22 cellular contexts compared by ENCODE assay signal in the genomic region with DNA sequence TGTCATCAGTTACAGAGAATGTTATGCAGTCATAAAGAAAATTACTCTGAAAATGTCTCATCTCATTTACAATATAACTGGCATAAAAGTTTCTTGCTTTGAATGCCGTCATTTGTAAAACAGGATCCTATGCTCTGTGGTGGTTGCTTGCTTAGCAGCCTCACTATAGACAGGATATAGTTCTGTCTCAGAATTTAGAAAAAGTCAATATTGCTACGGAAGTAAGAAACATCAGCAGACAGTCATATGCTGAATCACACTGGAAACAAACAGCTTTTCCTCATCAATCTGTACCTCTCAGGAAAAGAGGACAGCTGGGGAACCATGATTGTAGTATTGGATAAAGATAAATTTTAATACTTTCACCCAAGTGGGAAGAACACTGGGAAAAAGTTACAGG.
A peak's percentile ranks its signal among the peaks of the same experiment; 100 is the strongest.
DNase-seq lines count a peak whose midpoint lies in the region; ATAC-seq, FAIRE-seq and TF ChIP-seq lines count a peak whose summit lies in the region.
"Had no signal": no experiment of that assay in that cellular context is flagged by ENCODE, and none has a peak within 500 bp of the region (broad histone marks: within the 10 kb centered on the region; RNA-seq: fewer than 3 reads in every experiment).

No MANE protein-coding gene starts in this region.

- no TSS peak for BruUV-seq in Panc1 (replicated peaks; lab: Mats Ljungman, UMichigan)

- no peaks in the 10 kb centered on the region for H3K9me3 Mint-ChIP-seq in stimulated activated effector memory CD8-positive, alpha-beta T cell treated with anti-CD3 and anti-CD28 coated beads, Interleukin-12 subunit alpha, Interleukin-12 subunit beta, amount 100 ng/mL, for 72 hours
- H3K9me3 Mint-ChIP-seq: CD8-positive, alpha-beta memory T cell; type B pancreatic cell had no signal

- H3K36me3 ChIP-seq in Panc1 (ENCODE audit: control insufficient read depth, insufficient read depth, low read length) = no peaks in the 10 kb centered on the region
- H3K36me3 ChIP-seq in bronchial epithelial cell (ENCODE audit: control insufficient read depth, insufficient read depth, low read length) = peaks cover 4% of the 10 kb centered on the region
- no peaks in the 10 kb centered on the region for H3K36me3 ChIP-seq in H7 (replicated peaks; ENCODE audit: control insufficient read depth, insufficient read depth, low read length)
- H3K36me3 ChIP-seq: breast epithelium, MG63 had no signal

- H3K27ac Mint-ChIP-seq in stimulated activated effector memory CD8-positive, alpha-beta T cell treated with anti-CD3 and anti-CD28 coated beads, Interleukin-12 subunit alpha, Interleukin-12 subunit beta, amount 100 ng/mL, for 72 hours = no peak overlapping the region
- H3K27ac Mint-ChIP-seq: activated CD8-positive, alpha-beta memory T cell treated with anti-CD3 and anti-CD28 coated beads, Interleukin-2, amount 10 ng/mL, durations not matched to agents 7 days and 5 days; type B pancreatic cell had no signal

- in situ Hi-C loops in Panc1 (cut with HindIII; ENCODE audit: low pct_unique_long_range_greater_than_20kb, low sequenced_read_pairs) = no loop called here

- TF ChIP-seq CTCF in Panc1 (IDR thresholded peaks at IDR 0.05) = no peak
- TF ChIP-seq CTCF in bronchial epithelial cell (IDR thresholded peaks at IDR 0.05; ENCODE audit: insufficient read depth, low read length, severe bottlenecking) = no peak

- H3K4me1 Mint-ChIP-seq in stimulated activated effector memory CD8-positive, alpha-beta T cell treated with anti-CD3 and anti-CD28 coated beads, Interleukin-12 subunit alpha, Interleukin-12 subunit beta, amount 100 ng/mL, for 72 hours = no peaks in the 10 kb centered on the region
- H3K4me1 Mint-ChIP-seq: CD8-positive, alpha-beta memory T cell had no signal

- ATAC-seq in Panc1 (no peak), GM21367 (IDR thresholded peaks at IDR 0.05; ENCODE audit: unreplicated experiment) (no peak), HG03565 (IDR thresholded peaks at IDR 0.05; ENCODE audit: unreplicated experiment) (no peak)
- peak; percentile 82 for ATAC-seq in stimulated activated effector memory CD8-positive, alpha-beta T cell treated with anti-CD3 and anti-CD28 coated beads, Interleukin-12 subunit alpha, Interleukin-12 subunit beta, amount 100 ng/mL, for 72 hours
- ATAC-seq: activated CD8-positive, alpha-beta memory T cell treated with anti-CD3 and anti-CD28 coated beads, Interleukin-2, amount 10 ng/mL, durations not matched to agents 7 days and 5 days; esophagus mucosa; psoas muscle had no signal

- H3K27me3 ChIP-seq in Panc1 (ENCODE audit: control insufficient read depth, insufficient read depth, low read length) (peaks cover 22% of the 10 kb centered on the region), bronchial epithelial cell (ENCODE audit: control insufficient read depth, insufficient read depth, low read length) (no peaks in the 10 kb centered on the region), H7 (ENCODE audit: control insufficient read depth, insufficient read depth, low read length) (no peaks in the 10 kb centered on the region)
- H3K27me3 ChIP-seq: breast epithelium, MG63 had no signal

- intact Hi-C loops in Panc1 (cut with micrococcal nuclease; ENCODE audit: unreplicated experiment) = no loop called here

- POLR2A ChIA-PET in Panc1 (lab: Charles Lee) = interaction anchor here (0.6 kb wide), 1 partner anchor 209 kb away, joined by 9 read pairs; no protein-coding TSS in a partner anchor

- no peaks in the 10 kb centered on the region for H3K9me3 ChIP-seq in Panc1 (ENCODE audit: control insufficient read depth, insufficient read depth, low read depth, low read length)
- H3K9me3 ChIP-seq: breast epithelium, MG63, psoas muscle had no signal

- H3K27ac ChIP-seq in Panc1 (ENCODE audit: low read length) = no peak overlapping the region
- H3K27ac ChIP-seq: breast epithelium, psoas muscle had no signal

- no peak overlapping the region for H3K4me3 Mint-ChIP-seq in stimulated activated effector memory CD8-positive, alpha-beta T cell treated with anti-CD3 and anti-CD28 coated beads, Interleukin-12 subunit alpha, Interleukin-12 subunit beta, amount 100 ng/mL, for 72 hours
- H3K4me3 Mint-ChIP-seq: activated CD8-positive, alpha-beta memory T cell treated with anti-CD3 and anti-CD28 coated beads, Interleukin-2, amount 10 ng/mL, durations not matched to agents 7 days and 5 days; CD8-positive, alpha-beta memory T cell; type B pancreatic cell had no signal

- peak; percentile 33 for DNase-seq in Panc1 (ENCODE audit: low read depth, low spot score)
- DNase-seq in bronchial epithelial cell (ENCODE audit: low read depth) = peak; percentile 72
- DNase-seq in glomerular endothelial cell (ENCODE audit: extremely low read depth, low read depth, low spot score) = peak; percentile 65
- DNase-seq in stimulated activated effector memory CD8-positive, alpha-beta T cell treated with anti-CD3 and anti-CD28 coated beads, Interleukin-12 subunit alpha, Interleukin-12 subunit beta, amount 100 ng/mL, for 72 hours (ENCODE audit: low spot score in 2 of 2) = no peak
- no peak for DNase-seq in H7
- DNase-seq: activated CD4-positive, alpha-beta T cell treated with anti-CD3 and anti-CD28 coated beads for 48 hours; activated CD8-positive, alpha-beta memory T cell treated with anti-CD3 and anti-CD28 coated beads, Interleukin-2, amount 10 ng/mL, durations not matched to agents 7 days and 5 days; AML-193; CD8-positive, alpha-beta memory T cell; IMR-90; MG63; NCI-H1417 treated with DMSO at 0.1 percent for 48 hours; NCI-H524; psoas muscle; RPMI8226; stimulated activated CD4-positive, alpha-beta T cell treated with anti-CD3 and anti-CD28 coated beads, Interleukin-4, amount 100 ng/mL, for 24 hours had no signal

- no peak for FAIRE-seq in bronchial epithelial cell (lab: Jason Lieb, UNC)

- peaks cover 15% of the 10 kb centered on the region for H3K36me3 Mint-ChIP-seq in stimulated activated effector memory CD8-positive, alpha-beta T cell treated with anti-CD3 and anti-CD28 coated beads, Interleukin-12 subunit alpha, Interleukin-12 subunit beta, amount 100 ng/mL, for 72 hours
- H3K36me3 Mint-ChIP-seq: activated CD8-positive, alpha-beta memory T cell treated with anti-CD3 and anti-CD28 coated beads, Interleukin-2, amount 10 ng/mL, durations not matched to agents 7 days and 5 days had no signal

- H3K4me3 ChIP-seq in Panc1 (ENCODE audit: low read depth in 2 of 2, low read length in 2 of 2) = no peak overlapping the region
- no peak overlapping the region for H3K4me3 ChIP-seq in bronchial epithelial cell (ENCODE audit: low read depth, low read length)
- H3K4me3 ChIP-seq in H7 (ENCODE audit: insufficient read depth, low read depth, low read length) = no peak overlapping the region
- H3K4me3 ChIP-seq: breast epithelium, MG63, psoas muscle, smooth muscle cell had no signal

- H3K4me1 ChIP-seq in Panc1 (ENCODE audit: control insufficient read depth, insufficient read depth, low read length) = 0 out of 2 replicates have a peak, but pooled peaks cover 3% of the 10 kb centered on the region
- H3K4me1 ChIP-seq: breast epithelium, psoas muscle had no signal

- CTCF ChIA-PET in Panc1 (lab: Charles Lee) = interaction anchor here (0.6 kb wide), 1 partner anchor 1553 kb away, joined by 3 read pairs; no protein-coding TSS in a partner anchor

Comparison
In these comparisons a context has a peak if more than half of its experiments do, and no peak if none do; other contexts are left out.
1. DNase-seq: peak in Panc1 (single experiment), bronchial epithelial cell (single experiment) and glomerular endothelial cell (single experiment); none in stimulated activated effector memory CD8-positive, alpha-beta T cell treated with anti-CD3 and anti-CD28 coated beads, Interleukin-12 subunit alpha, Interleukin-12 subunit beta, amount 100 ng/mL, for 72 hours (0 of 2) and H7 (single experiment).